1 cellular context compared by ENCODE assay signal in genomic region chr10:96863922-96864543, GRCh38.
TF ChIP-seq lines count a peak whose summit lies in the region.

No MANE protein-coding gene starts in this region.

TF ChIP-seq in HepG2, 621 proteins besides CTCF, POLR2A, EP300 and RAD21 (continued from another document and continues in another):
- TF ChIP-seq, protein P1, sequence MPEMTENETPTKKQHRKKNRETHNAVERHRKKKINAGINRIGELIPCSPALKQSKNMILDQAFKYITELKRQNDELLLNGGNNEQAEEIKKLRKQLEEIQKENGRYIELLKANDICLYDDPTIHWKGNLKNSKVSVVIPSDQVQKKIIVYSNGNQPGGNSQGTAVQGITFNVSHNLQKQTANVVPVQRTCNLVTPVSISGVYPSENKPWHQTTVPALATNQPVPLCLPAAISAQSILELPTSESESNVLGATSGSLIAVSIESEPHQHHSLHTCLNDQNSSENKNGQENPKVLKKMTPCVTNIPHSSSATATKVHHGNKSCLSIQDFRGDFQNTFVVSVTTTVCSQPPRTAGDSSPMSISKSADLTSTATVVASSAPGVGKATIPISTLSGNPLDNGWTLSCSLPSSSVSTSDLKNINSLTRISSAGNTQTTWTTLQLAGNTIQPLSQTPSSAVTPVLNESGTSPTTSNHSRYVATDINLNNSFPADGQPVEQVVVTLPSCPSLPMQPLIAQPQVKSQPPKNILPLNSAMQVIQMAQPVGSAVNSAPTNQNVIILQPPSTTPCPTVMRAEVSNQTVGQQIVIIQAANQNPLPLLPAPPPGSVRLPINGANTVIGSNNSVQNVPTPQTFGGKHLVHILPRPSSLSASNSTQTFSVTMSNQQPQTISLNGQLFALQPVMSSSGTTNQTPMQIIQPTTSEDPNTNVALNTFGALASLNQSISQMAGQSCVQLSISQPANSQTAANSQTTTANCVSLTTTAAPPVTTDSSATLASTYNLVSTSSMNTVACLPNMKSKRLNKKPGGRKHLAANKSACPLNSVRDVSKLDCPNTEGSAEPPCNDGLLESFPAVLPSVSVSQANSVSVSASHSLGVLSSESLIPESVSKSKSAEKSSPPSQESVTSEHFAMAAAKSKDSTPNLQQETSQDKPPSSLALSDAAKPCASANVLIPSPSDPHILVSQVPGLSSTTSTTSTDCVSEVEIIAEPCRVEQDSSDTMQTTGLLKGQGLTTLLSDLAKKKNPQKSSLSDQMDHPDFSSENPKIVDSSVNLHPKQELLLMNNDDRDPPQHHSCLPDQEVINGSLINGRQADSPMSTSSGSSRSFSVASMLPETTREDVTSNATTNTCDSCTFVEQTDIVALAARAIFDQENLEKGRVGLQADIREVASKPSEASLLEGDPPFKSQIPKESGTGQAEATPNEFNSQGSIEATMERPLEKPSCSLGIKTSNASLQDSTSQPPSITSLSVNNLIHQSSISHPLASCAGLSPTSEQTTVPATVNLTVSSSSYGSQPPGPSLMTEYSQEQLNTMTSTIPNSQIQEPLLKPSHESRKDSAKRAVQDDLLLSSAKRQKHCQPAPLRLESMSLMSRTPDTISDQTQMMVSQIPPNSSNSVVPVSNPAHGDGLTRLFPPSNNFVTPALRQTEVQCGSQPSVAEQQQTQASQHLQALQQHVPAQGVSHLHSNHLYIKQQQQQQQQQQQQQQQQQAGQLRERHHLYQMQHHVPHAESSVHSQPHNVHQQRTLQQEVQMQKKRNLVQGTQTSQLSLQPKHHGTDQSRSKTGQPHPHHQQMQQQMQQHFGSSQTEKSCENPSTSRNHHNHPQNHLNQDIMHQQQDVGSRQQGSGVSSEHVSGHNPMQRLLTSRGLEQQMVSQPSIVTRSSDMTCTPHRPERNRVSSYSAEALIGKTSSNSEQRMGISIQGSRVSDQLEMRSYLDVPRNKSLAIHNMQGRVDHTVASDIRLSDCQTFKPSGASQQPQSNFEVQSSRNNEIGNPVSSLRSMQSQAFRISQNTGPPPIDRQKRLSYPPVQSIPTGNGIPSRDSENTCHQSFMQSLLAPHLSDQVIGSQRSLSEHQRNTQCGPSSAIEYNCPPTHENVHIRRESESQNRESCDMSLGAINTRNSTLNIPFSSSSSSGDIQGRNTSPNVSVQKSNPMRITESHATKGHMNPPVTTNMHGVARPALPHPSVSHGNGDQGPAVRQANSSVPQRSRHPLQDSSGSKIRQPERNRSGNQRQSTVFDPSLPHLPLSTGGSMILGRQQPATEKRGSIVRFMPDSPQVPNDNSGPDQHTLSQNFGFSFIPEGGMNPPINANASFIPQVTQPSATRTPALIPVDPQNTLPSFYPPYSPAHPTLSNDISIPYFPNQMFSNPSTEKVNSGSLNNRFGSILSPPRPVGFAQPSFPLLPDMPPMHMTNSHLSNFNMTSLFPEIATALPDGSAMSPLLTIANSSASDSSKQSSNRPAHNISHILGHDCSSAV (CRISPR knock-in tag; IDR thresholded peaks at IDR 0.05; ENCODE audit: borderline replicate concordance): no peak
- TF ChIP-seq ZNF619 (CRISPR knock-in tag; IDR thresholded peaks at IDR 0.05) (no peak), NR2F2 (IDR thresholded peaks at IDR 0.05; ENCODE audit: borderline replicate concordance, low read depth) (peak; percentile 78), ZNF484 (CRISPR knock-in tag; IDR thresholded peaks at IDR 0.05; ENCODE audit: borderline replicate concordance, low read depth) (no peak), NFIC (IDR thresholded peaks at IDR 0.05; ENCODE audit: low read length) (peak; percentile 91; the same call in 1 of the 2 replicates), ZNF678 (CRISPR knock-in tag; IDR thresholded peaks at IDR 0.05) (no peak), U2AF1 (optimal IDR thresholded peaks at IDR 0.05; ENCODE audit: low read depth, low read length) (no peak), GATA4 (IDR thresholded peaks at IDR 0.05; ENCODE audit: borderline replicate concordance, low read depth) (peak; percentile 60; the same call in 1 of the 2 replicates), HDAC6 (IDR thresholded peaks at IDR 0.05; ENCODE audit: low read depth, low read length) (no peak), ZNF468 (CRISPR knock-in tag; IDR thresholded peaks at IDR 0.05) (no peak), ZNF747 (CRISPR knock-in tag; IDR thresholded peaks at IDR 0.05; ENCODE audit: borderline replicate concordance) (no peak), CCAR2 (optimal IDR thresholded peaks at IDR 0.05; ENCODE audit: low read depth, low read length) (no peak), CBX2 (IDR thresholded peaks at IDR 0.05; ENCODE audit: low read depth, low read length) (no peak), CBX2 (CRISPR knock-in tag; IDR thresholded peaks at IDR 0.05; ENCODE audit: low read depth) (no peak), NPAS2 (CRISPR knock-in tag; IDR thresholded peaks at IDR 0.05; ENCODE audit: borderline replicate concordance) (no peak), CEBPG (CRISPR knock-in tag; IDR thresholded peaks at IDR 0.05) (peak; percentile 38; the same call in 1 of the 2 replicates), RARG (CRISPR knock-in tag; IDR thresholded peaks at IDR 0.05; ENCODE audit: low read depth) (no peak), HMGXB3 (CRISPR knock-in tag; IDR thresholded peaks at IDR 0.05; ENCODE audit: borderline replicate concordance) (no peak), ZNF674 (CRISPR knock-in tag; IDR thresholded peaks at IDR 0.05; ENCODE audit: low read depth) (no peak), TEAD3 (CRISPR knock-in tag; optimal IDR thresholded peaks at IDR 0.05; ENCODE audit: borderline replicate concordance) (peak; percentile 77), KDM5A (IDR thresholded peaks at IDR 0.05; ENCODE audit: borderline replicate concordance, low read length) (no peak)
- TF ChIP-seq, protein P2, sequence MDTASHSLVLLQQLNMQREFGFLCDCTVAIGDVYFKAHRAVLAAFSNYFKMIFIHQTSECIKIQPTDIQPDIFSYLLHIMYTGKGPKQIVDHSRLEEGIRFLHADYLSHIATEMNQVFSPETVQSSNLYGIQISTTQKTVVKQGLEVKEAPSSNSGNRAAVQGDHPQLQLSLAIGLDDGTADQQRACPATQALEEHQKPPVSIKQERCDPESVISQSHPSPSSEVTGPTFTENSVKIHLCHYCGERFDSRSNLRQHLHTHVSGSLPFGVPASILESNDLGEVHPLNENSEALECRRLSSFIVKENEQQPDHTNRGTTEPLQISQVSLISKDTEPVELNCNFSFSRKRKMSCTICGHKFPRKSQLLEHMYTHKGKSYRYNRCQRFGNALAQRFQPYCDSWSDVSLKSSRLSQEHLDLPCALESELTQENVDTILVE (CRISPR knock-in tag; IDR thresholded peaks at IDR 0.05): peak; percentile 23; the same call in 1 of the 2 replicates
- TF ChIP-seq, protein P3, sequence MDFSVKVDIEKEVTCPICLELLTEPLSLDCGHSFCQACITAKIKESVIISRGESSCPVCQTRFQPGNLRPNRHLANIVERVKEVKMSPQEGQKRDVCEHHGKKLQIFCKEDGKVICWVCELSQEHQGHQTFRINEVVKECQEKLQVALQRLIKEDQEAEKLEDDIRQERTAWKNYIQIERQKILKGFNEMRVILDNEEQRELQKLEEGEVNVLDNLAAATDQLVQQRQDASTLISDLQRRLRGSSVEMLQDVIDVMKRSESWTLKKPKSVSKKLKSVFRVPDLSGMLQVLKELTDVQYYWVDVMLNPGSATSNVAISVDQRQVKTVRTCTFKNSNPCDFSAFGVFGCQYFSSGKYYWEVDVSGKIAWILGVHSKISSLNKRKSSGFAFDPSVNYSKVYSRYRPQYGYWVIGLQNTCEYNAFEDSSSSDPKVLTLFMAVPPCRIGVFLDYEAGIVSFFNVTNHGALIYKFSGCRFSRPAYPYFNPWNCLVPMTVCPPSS (IDR thresholded peaks at IDR 0.05): no peak
- TF ChIP-seq, protein P4, sequence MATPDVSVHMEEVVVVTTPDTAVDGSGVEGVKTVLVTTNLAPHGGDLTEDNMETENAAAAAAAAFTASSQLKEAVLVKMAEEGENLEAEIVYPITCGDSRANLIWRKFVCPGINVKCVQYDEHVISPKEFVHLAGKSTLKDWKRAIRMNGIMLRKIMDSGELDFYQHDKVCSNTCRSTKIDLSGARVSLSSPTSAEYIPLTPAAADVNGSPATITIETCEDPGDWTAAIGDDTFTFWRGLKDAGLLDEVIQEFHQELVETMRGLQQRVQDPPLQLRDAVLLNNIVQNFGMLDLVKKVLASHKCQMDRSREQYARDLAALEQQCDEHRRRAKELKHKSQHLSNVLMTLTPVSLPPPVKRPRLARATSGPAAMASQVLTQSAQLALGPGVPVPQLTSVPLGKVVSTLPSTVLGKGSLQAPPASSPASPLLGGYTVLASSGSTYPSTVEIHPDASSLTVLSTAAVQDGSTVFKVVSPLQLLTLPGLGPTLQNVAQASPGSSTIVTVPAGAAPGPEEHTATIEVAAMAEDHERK (CRISPR knock-in tag; IDR thresholded peaks at IDR 0.05; ENCODE audit: low read depth): no peak; the same call in 1 of the 2 replicates
- TF ChIP-seq, protein P5, sequence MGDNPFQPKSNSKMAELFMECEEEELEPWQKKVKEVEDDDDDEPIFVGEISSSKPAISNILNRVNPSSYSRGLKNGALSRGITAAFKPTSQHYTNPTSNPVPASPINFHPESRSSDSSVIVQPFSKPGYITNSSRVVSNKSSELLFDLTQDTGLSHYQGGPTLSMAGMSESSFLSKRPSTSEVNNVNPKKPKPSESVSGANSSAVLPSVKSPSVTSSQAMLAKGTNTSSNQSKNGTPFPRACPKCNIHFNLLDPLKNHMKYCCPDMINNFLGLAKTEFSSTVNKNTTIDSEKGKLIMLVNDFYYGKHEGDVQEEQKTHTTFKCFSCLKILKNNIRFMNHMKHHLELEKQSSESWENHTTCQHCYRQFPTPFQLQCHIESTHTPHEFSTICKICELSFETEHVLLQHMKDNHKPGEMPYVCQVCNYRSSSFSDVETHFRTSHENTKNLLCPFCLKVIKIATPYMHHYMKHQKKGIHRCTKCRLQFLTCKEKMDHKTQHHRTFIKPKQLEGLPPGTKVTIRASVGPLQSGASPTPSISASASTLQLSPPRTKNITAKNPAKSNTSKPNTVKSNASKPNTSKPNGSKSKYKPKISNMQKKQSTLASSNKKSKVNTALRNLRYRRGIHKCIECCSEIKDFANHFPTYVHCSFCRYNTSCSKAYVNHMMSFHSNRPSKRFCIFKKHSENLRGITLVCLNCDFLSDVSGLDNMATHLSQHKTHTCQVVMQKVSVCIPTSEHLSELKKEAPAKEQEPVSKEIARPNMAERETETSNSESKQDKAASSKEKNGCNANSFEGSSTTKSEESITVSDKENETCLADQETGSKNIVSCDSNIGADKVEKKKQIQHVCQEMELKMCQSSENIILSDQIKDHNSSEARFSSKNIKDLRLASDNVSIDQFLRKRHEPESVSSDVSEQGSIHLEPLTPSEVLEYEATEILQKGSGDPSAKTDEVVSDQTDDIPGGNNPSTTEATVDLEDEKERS (CRISPR knock-in tag; IDR thresholded peaks at IDR 0.05): peak; percentile 60; the same call in 1 of the 2 replicates
- TF ChIP-seq, protein P6, sequence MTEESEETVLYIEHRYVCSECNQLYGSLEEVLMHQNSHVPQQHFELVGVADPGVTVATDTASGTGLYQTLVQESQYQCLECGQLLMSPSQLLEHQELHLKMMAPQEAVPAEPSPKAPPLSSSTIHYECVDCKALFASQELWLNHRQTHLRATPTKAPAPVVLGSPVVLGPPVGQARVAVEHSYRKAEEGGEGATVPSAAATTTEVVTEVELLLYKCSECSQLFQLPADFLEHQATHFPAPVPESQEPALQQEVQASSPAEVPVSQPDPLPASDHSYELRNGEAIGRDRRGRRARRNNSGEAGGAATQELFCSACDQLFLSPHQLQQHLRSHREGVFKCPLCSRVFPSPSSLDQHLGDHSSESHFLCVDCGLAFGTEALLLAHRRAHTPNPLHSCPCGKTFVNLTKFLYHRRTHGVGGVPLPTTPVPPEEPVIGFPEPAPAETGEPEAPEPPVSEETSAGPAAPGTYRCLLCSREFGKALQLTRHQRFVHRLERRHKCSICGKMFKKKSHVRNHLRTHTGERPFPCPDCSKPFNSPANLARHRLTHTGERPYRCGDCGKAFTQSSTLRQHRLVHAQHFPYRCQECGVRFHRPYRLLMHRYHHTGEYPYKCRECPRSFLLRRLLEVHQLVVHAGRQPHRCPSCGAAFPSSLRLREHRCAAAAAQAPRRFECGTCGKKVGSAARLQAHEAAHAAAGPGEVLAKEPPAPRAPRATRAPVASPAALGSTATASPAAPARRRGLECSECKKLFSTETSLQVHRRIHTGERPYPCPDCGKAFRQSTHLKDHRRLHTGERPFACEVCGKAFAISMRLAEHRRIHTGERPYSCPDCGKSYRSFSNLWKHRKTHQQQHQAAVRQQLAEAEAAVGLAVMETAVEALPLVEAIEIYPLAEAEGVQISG (CRISPR knock-in tag; IDR thresholded peaks at IDR 0.05): no peak
